Comparison of ENCODE assay signal across 1 cellular context in the genomic region with DNA sequence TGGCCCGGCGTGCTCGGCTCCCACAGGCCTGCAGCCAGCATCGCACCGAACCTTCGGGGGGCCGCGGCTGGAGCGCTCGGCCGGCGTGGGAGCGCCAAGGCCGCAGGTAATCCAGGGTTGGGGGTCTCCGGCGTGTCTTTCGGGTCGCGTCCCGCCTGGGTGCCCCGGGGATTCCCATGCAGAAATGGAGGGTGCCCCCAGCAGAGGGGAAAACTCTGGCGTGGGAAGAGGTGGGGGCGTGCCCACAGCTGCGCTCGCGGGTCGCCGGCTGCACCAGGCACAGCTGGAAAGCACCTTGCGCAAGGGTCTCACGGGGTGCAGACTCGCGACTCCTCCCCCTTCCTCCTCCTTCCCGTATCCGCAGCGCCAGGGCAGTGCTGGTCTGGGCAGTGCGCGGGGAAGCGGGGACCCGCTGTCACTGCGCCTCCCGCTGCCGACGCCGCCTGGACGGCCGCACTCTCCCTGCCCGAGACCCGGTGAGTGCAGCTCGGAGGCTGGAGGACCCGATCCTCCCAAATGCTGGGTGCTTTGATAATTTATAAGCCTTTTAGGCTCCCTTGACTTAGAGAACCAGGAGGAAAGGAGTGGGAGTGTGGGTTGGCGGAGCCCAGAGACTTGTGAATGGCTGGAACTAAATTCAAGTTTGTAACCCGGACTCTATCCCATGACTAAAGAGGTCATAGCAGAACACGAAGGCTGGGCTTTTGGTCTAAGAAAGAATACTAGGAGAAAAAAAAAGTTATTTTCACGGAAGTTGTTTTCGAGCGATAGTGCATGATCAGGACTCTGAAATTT.
A peak's percentile ranks its signal among the peaks of the same experiment; 100 is the strongest.
TF ChIP-seq lines count a peak whose summit lies in the region.

No MANE protein-coding gene starts in this region.

TF ChIP-seq in K562, 482 proteins besides CTCF, POLR2A, EP300 and RAD21 (continued from another document and continues in another):
- no peak for TF ChIP-seq SFPQ (IDR thresholded peaks at IDR 0.05; ENCODE audit: low read depth, low read length)
- no peak for TF ChIP-seq ZNF398 (CRISPR knock-in tag; IDR thresholded peaks at IDR 0.05)
- TF ChIP-seq KAT2B (IDR thresholded peaks at IDR 0.05; ENCODE audit: low read depth, low read length): no peak
- 0 out of 2 replicates have a peak, but pooled peaks have one; percentile 26 for TF ChIP-seq ZNF589 (CRISPR knock-in tag; IDR thresholded peaks at IDR 0.05; ENCODE audit: low read depth)
- TF ChIP-seq MCM5 (IDR thresholded peaks at IDR 0.05; ENCODE audit: low read depth): no peak
- TF ChIP-seq ZNF696 (CRISPR knock-in tag; conservative IDR thresholded peaks at IDR 0.05): no peak
- TF ChIP-seq, protein P1, sequence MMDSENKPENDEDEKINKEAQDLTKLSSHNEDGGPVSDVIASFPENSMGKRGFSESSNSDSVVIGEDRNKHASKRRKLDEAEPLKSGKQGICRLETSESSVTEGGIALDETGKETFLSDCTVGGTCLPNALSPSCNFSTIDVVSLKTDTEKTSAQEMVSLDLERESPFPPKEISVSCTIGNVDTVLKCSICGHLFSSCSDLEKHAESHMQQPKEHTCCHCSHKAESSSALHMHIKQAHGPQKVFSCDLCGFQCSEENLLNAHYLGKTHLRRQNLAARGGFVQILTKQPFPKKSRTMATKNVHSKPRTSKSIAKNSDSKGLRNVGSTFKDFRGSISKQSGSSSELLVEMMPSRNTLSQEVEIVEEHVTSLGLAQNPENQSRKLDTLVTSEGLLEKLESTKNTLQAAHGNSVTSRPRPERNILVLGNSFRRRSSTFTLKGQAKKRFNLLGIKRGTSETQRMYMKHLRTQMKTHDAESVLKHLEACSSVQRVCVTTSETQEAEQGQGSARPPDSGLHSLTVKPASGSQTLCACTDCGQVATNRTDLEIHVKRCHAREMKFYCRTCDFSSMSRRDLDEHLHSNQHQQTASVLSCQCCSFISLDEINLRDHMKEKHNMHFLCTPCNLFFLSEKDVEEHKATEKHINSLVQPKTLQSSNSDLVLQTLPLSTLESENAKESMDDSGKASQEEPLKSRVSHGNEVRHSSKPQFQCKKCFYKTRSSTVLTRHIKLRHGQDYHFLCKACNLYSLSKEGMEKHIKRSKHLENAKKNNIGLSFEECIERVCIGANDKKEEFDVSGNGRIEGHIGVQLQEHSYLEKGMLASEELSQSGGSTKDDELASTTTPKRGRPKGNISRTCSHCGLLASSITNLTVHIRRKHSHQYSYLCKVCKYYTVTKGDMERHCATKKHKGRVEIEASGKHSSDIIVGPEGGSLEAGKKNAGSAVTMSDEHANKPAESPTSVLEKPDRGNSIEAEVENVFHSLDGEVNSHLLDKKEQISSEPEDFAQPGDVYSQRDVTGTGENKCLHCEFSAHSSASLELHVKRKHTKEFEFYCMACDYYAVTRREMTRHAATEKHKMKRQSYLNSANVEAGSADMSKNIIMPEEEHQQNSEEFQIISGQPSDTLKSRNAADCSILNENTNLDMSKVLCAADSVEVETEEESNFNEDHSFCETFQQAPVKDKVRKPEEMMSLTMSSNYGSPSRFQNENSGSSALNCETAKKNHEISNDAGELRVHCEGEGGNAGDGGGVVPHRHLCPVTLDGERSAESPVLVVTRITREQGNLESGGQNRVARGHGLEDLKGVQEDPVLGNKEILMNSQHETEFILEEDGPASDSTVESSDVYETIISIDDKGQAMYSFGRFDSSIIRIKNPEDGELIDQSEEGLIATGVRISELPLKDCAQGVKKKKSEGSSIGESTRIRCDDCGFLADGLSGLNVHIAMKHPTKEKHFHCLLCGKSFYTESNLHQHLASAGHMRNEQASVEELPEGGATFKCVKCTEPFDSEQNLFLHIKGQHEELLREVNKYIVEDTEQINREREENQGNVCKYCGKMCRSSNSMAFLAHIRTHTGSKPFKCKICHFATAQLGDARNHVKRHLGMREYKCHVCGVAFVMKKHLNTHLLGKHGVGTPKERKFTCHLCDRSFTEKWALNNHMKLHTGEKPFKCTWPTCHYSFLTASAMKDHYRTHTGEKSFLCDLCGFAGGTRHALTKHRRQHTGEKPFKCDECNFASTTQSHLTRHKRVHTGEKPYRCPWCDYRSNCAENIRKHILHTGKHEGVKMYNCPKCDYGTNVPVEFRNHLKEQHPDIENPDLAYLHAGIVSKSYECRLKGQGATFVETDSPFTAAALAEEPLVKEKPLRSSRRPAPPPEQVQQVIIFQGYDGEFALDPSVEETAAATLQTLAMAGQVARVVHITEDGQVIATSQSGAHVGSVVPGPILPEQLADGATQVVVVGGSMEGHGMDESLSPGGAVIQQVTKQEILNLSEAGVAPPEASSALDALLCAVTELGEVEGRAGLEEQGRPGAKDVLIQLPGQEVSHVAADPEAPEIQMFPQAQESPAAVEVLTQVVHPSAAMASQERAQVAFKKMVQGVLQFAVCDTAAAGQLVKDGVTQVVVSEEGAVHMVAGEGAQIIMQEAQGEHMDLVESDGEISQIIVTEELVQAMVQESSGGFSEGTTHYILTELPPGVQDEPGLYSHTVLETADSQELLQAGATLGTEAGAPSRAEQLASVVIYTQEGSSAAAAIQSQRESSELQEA (IDR thresholded peaks at IDR 0.05; ENCODE audit: low read depth): no peak
- TF ChIP-seq, protein P2, sequence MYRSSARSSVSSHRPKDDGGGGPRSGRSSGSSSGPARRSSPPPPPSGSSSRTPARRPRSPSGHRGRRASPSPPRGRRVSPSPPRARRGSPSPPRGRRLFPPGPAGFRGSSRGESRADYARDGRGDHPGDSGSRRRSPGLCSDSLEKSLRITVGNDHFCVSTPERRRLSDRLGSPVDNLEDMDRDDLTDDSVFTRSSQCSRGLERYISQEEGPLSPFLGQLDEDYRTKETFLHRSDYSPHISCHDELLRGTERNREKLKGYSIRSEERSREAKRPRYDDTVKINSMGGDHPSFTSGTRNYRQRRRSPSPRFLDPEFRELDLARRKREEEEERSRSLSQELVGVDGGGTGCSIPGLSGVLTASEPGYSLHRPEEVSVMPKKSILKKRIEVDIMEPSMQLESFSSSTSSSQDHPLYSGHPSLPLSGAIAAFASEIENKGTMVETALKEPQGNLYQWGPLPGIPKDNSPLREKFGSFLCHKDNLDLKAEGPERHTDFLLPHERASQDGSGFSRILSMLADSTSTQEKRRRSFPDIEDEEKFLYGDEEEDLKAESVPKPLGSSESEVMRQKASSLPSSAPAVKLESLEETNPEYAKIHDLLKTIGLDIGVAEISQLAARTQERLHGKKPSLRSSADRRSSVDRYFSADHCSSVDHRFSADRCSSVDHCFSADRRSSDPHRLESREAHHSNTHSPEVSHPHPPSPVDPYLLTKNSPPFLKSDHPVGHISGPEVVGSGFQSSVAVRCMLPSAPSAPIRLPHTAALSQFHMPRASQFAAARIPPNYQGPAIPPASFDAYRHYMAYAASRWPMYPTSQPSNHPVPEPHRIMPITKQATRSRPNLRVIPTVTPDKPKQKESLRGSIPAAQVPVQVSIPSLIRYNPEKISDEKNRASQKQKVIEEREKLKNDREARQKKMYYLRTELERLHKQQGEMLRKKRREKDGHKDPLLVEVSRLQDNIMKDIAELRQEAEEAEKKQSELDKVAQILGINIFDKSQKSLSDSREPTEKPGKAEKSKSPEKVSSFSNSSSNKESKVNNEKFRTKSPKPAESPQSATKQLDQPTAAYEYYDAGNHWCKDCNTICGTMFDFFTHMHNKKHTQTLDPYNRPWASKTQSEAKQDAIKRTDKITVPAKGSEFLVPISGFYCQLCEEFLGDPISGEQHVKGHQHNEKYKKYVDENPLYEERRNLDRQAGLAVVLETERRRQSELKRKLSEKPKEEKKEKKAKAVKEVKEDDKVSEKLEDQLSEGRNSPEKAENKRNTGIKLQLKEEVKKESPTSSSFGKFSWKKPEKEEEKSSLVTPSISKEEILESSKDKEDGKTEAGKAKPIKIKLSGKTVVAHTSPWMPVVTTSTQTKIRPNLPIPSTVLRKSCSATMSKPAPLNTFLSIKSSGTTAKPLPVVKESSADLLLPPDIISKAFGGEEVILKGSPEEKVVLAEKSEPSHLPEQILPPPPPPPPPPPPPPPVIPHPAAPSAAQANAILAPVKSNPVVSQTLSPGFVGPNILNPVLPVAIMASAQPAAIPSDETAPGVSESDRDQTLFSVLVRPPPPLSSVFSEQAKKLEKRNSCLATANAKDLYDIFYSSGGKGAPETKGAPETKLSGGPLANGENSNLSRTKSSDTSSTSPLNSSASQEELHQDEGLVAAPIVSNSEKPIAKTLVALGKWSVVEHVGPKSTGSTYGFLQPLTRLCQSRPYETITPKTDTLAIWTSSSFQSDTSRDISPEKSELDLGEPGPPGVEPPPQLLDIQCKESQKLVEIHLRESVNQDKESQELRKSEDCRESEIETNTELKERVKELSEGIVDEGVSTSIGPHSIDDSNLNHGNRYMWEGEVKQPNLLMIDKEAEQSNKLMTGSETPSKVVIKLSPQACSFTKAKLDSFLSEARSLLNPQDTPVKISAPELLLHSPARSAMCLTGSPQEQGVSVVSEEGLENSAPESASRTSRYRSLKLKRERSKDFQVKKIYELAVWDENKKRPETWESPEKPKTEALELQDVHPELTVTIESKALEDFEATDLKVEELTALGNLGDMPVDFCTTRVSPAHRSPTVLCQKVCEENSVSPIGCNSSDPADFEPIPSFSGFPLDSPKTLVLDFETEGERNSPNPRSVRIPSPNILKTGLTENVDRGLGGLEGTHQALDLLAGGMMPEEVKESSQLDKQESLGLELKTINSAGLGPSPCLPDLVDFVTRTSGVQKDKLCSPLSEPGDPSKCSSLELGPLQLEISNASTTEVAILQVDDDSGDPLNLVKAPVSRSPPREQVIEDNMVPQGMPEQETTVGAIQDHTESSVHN (IDR thresholded peaks at IDR 0.05; ENCODE audit: borderline replicate concordance in 1 of 2, low read depth in 1 of 2): no peak
- TF ChIP-seq TFAP4 (CRISPR knock-in tag; IDR thresholded peaks at IDR 0.05; ENCODE audit: borderline replicate concordance): peak; percentile 97
- 0 out of 2 replicates have a peak, but pooled peaks have one; percentile 29 for TF ChIP-seq TOE1 (IDR thresholded peaks at IDR 0.05; ENCODE audit: borderline replicate concordance)
- TF ChIP-seq TOE1 (CRISPR knock-in tag; IDR thresholded peaks at IDR 0.05; ENCODE audit: borderline replicate concordance, low read depth): no peak
- no peak for TF ChIP-seq ZNF133 (CRISPR knock-in tag; IDR thresholded peaks at IDR 0.05)
- no peak for TF ChIP-seq THRAP3 (IDR thresholded peaks at IDR 0.05; ENCODE audit: borderline replicate concordance)
- TF ChIP-seq EGR1 (conservative IDR thresholded peaks at IDR 0.05): peak; percentile 26
- TF ChIP-seq PTBP1 (IDR thresholded peaks at IDR 0.05; ENCODE audit: low read depth, low read length): no peak
- TF ChIP-seq POLR2H (tag; IDR thresholded peaks at IDR 0.05; ENCODE audit: low read depth): peak; percentile 58; the same call in 1 of the 2 replicates
- no peak for TF ChIP-seq IFI16 (CRISPR knock-in tag; IDR thresholded peaks at IDR 0.05)
- peak; percentile 37 for TF ChIP-seq HNRNPLL (IDR thresholded peaks at IDR 0.05; ENCODE audit: low read depth, low read length, poor library complexity, severe bottlenecking)
- no peak for TF ChIP-seq ZNF134 (CRISPR knock-in tag; conservative IDR thresholded peaks at IDR 0.05)
- TF ChIP-seq ATF1 (CRISPR knock-in tag; IDR thresholded peaks at IDR 0.05): no peak
- peak; percentile 66 for TF ChIP-seq ATF1 (tag; IDR thresholded peaks at IDR 0.05)
- TF ChIP-seq, protein P3, sequence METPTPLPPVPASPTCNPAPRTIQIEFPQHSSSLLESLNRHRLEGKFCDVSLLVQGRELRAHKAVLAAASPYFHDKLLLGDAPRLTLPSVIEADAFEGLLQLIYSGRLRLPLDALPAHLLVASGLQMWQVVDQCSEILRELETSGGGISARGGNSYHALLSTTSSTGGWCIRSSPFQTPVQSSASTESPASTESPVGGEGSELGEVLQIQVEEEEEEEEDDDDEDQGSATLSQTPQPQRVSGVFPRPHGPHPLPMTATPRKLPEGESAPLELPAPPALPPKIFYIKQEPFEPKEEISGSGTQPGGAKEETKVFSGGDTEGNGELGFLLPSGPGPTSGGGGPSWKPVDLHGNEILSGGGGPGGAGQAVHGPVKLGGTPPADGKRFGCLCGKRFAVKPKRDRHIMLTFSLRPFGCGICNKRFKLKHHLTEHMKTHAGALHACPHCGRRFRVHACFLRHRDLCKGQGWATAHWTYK (CRISPR knock-in tag; IDR thresholded peaks at IDR 0.05): 0 out of 2 replicates have a peak, but pooled peaks have one; percentile 12
- 0 out of 2 replicates have a peak, but pooled peaks have one; percentile 6 for TF ChIP-seq TEAD4 (IDR thresholded peaks at IDR 0.05; ENCODE audit: low read length)
- no peak for TF ChIP-seq TEAD4 (CRISPR knock-in tag; IDR thresholded peaks at IDR 0.05; ENCODE audit: borderline replicate concordance)
- peak; percentile 80 to 85 for TF ChIP-seq NRF1 (conservative IDR thresholded peaks at IDR 0.05 in 1 of 2, IDR thresholded peaks at IDR 0.05 in 1 of 2)
- TF ChIP-seq, protein P4, sequence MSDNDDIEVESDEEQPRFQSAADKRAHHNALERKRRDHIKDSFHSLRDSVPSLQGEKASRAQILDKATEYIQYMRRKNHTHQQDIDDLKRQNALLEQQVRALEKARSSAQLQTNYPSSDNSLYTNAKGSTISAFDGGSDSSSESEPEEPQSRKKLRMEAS (CRISPR knock-in tag; IDR thresholded peaks at IDR 0.05): 0 out of 2 replicates have a peak, but pooled peaks have one; percentile 53
